8 cellular contexts compared by ENCODE assay signal in genomic region chr22:36757608-36758220, GRCh38. TPM values are rescaled to one million over a fixed set of nuclear protein-coding genes. Genes with fewer than 3 reads are reported as not detected.
DNase-seq lines count a peak whose midpoint lies in the region; ATAC-seq and TF ChIP-seq lines count a peak whose summit lies in the region.

No MANE protein-coding gene starts in this region.

- TF ChIP-seq EP300 in upper lobe of left lung (IDR thresholded peaks at IDR 0.05): no peak

- no peaks in the 10 kb centered on the region for H3K4me1 ChIP-seq in CD8-positive, alpha-beta memory T cell (ENCODE audit: insufficient read depth, low read length)
- H3K4me1 ChIP-seq in RWPE2 (ENCODE audit: insufficient read depth, poor library complexity, severe bottlenecking) (no peaks in the 10 kb centered on the region), upper lobe of left lung (peaks cover 0 to 8% (median 4%) of the 10 kb centered on the region in 4 donors)

- H3K4me3 ChIP-seq in CD8-positive, alpha-beta memory T cell (ENCODE audit: low read length): no peak overlapping the region
- H3K4me3 ChIP-seq in RWPE2 (ENCODE audit: severe bottlenecking): no peak overlapping the region
- H3K4me3 ChIP-seq in upper lobe of left lung: no peak overlapping the region

- no peaks in the 10 kb centered on the region for H3K9me3 ChIP-seq in CD8-positive, alpha-beta memory T cell (ENCODE audit: low read length)
- no peaks in the 10 kb centered on the region for H3K9me3 ChIP-seq in RWPE2 (ENCODE audit: severe bottlenecking)
- no peaks in the 10 kb centered on the region for H3K9me3 ChIP-seq in upper lobe of left lung

- POLR2A ChIA-PET in CD8-positive, alpha-beta memory T cell (lab: Charles Lee): no interaction called here

- no peak overlapping the region for H3K27ac ChIP-seq in CD8-positive, alpha-beta memory T cell (ENCODE audit: low read depth, low read length)
- H3K27ac ChIP-seq in RWPE2 (ENCODE audit: poor library complexity, severe bottlenecking) (no peak overlapping the region), upper lobe of left lung (no peak overlapping the region)

- H3K36me3 ChIP-seq in CD8-positive, alpha-beta memory T cell (ENCODE audit: insufficient read depth, low read length): no peaks in the 10 kb centered on the region
- H3K36me3 ChIP-seq in RWPE2 (ENCODE audit: low read depth) (no peaks in the 10 kb centered on the region), upper lobe of left lung (peaks cover 0 to 6% (median 0%) of the 10 kb centered on the region in 4 donors)

- no peaks in the 10 kb centered on the region for H3K27me3 ChIP-seq in CD8-positive, alpha-beta memory T cell (ENCODE audit: insufficient read depth, low read length, poor library complexity, severe bottlenecking)
- H3K27me3 ChIP-seq in RWPE2 (ENCODE audit: insufficient read depth, poor library complexity, severe bottlenecking) (no peaks in the 10 kb centered on the region), upper lobe of left lung (no peaks in the 10 kb centered on the region)

- CTCF ChIA-PET in CD8-positive, alpha-beta memory T cell (lab: Charles Lee): interaction anchor here (0.9 to 3.2 kb wide), 14 partner anchors 9 to 220 kb away, joined by 3 to 17 read pairs (median 4); partner anchors contain the start of gene IFT27

- intact Hi-C loops in posterior cingulate gyrus (cut with DNase I): loop anchor here (5.0 kb wide), 1 partner anchor 210 kb away; no protein-coding TSS in a partner anchor

- DNase-seq in CD8-positive, alpha-beta memory T cell: peak; percentile 43 to 81 (median 52)
- DNase-seq in HT1080 (ENCODE audit: low read depth): peak; percentile 47
- peak; percentile 74 for DNase-seq in RWPE2 (ENCODE audit: low spot score)
- peak; percentile 57 for DNase-seq in activated effector memory CD4-positive, alpha-beta T cell treated with Interleukin-2 at 50 U/mL for 16 hours
- peak; percentile 68 for DNase-seq in globus pallidus (ENCODE audit: low spot score)
- peak; percentile 52 to 96 (median 79) for DNase-seq in posterior cingulate gyrus
- DNase-seq in upper lobe of left lung: peak in 1 of 2 donors; percentile 85

- TF ChIP-seq POLR2A in upper lobe of left lung (IDR thresholded peaks at IDR 0.05): no peak

- H3K27ac Mint-ChIP-seq in CD8-positive, alpha-beta memory T cell: peak overlapping the region in 1 of 8 donors; percentile 59

- peak; percentile 78 for TF ChIP-seq CTCF in RWPE2 (IDR thresholded peaks at IDR 0.05; ENCODE audit: poor library complexity, severe bottlenecking)
- TF ChIP-seq CTCF in upper lobe of left lung (IDR thresholded peaks at IDR 0.05): peak; percentile 65 to 81 (median 76)

- peaks cover 8 to 19% of the 10 kb centered on the region in 2 donors for H3K27me3 Mint-ChIP-seq in CD8-positive, alpha-beta memory T cell

- WGBS in upper lobe of left lung, 2 donors: 67 to 73% methylated on average over 6 to 17 of the region's 19 CpGs

- no peak overlapping the region for H3K4me3 Mint-ChIP-seq in CD8-positive, alpha-beta memory T cell

- peak; percentile 76 for ATAC-seq in RWPE2 (ENCODE audit: low read depth)
- peak; percentile 77 to 80 for ATAC-seq in upper lobe of left lung (ENCODE audit: low FRiP score in 2 of 2)
- ATAC-seq in HG03095 (IDR thresholded peaks at IDR 0.05; ENCODE audit: unreplicated experiment): no peak

- peaks cover 0 to 4% (median 3%) of the 10 kb centered on the region in 3 donors for H3K4me1 Mint-ChIP-seq in CD8-positive, alpha-beta memory T cell

- H3K9me3 Mint-ChIP-seq in CD8-positive, alpha-beta memory T cell: no peaks in the 10 kb centered on the region

- peaks cover under 1 to 8% (median 1%) of the 10 kb centered on the region in 3 donors for H3K36me3 Mint-ChIP-seq in CD8-positive, alpha-beta memory T cell

RNA-seq across cellular contexts. Expression of gene IFT27, which starts 18.2 kb away (rescaled TPM):
- total RNA-seq in CD8-positive, alpha-beta memory T cell: 10 to 100 TPM; 24.9 to 26.5 TPM
- polyA plus RNA-seq in CD8-positive, alpha-beta memory T cell: 9.7 TPM
- total RNA-seq in HT1080 (2014; rRNA removed; shearing (Covaris generic)): 0.10 and 0.29 TPM in 2 replicates
- 1.1 and 1.6 TPM in 2 replicates for polyA plus RNA-seq in HT1080 (2015; cell fraction: cytosol; rRNA removed)
- 3.0 and 6.0 TPM in 2 replicates for polyA plus RNA-seq in HT1080 (2015; cell fraction: nucleus; rRNA removed)
- 10 to 100 TPM; 12.6 to 43.0 (median 27.4) TPM for total RNA-seq in upper lobe of left lung

RNA-seq across cellular contexts. Expression of gene CACNG2, which starts 54.2 kb away (rescaled TPM):
- not detected for total RNA-seq in CD8-positive, alpha-beta memory T cell
- polyA plus RNA-seq in CD8-positive, alpha-beta memory T cell: not detected
- total RNA-seq in HT1080 (2014; rRNA removed; shearing (Covaris generic)): not detected in 2 replicates
- not detected in 2 replicates for polyA plus RNA-seq in HT1080 (2015; cell fraction: cytosol; rRNA removed)
- not detected in 2 replicates for polyA plus RNA-seq in HT1080 (2015; cell fraction: nucleus; rRNA removed)
- total RNA-seq in upper lobe of left lung: not detected

RNA-seq across cellular contexts. Expression of gene PVALB, which starts 59.1 kb away (rescaled TPM):
- not detected for total RNA-seq in CD8-positive, alpha-beta memory T cell
- polyA plus RNA-seq in CD8-positive, alpha-beta memory T cell: not detected
- not detected in 2 replicates for total RNA-seq in HT1080 (2014; rRNA removed; shearing (Covaris generic))
- polyA plus RNA-seq in HT1080 (2015; cell fraction: cytosol; rRNA removed): not detected in 2 replicates
- not detected in 2 replicates for polyA plus RNA-seq in HT1080 (2015; cell fraction: nucleus; rRNA removed)
- 1 to 10 TPM in 3 of 6 donors, not detected in 3; 1.5 to 3.3 (median 1.8) TPM for total RNA-seq in upper lobe of left lung

Comparison
In these comparisons a context has a peak if more than half of its experiments do, and no peak if none do; other contexts are left out.
1. RNA of gene IFT27, which starts 18.2 kb away (total RNA-seq): 12.6 to 43.0 TPM in upper lobe of left lung and 24.9 to 26.5 TPM in CD8-positive, alpha-beta memory T cell; 0.10 to 0.29 TPM in HT1080; every median in the first group is over 10 times any median in the second.